Comparison of ENCODE assay signal across 21 cellular contexts in the genomic region with DNA sequence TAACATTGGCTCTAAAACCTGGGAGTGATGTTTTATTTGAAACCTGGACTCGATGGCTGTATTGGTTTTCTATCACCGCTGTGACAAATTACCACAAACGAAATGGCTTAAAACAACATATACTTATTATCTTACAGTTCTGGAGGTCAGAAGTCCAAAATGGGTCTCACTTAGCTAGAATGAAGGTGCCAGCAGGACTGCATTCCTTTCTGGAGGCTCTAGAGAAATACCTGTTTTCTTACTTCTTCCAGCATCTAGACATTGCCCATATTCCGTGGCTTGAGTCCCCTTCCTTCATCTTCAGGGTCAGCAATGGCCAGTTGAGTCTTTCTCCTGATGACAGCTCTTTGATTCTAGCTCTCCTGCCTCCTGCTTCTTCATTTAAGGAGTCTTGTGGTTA. TPM values are rescaled to one million over a fixed set of nuclear protein-coding genes. Genes with fewer than 3 reads are reported as not detected.
"Had no signal": no experiment of that assay in that cellular context is flagged by ENCODE, and none has a peak within 500 bp of the region (broad histone marks: within the 10 kb centered on the region; RNA-seq: fewer than 3 reads in every experiment).

No MANE protein-coding gene starts in this region.

- H3K27me3 ChIP-seq: thyroid gland, vagina had no signal

- DNase-seq: naive B cell; naive thymus-derived CD8-positive, alpha-beta T cell; nephron progenitor cell; pancreas; psoas muscle; right cardiac atrium; right lobe of liver; sigmoid colon; small intestine; stimulated activated CD4-positive, alpha-beta T cell treated with anti-CD3 and anti-CD28 coated beads, Interleukin-15, amount 100 ng/mL, for 24 hours; stimulated activated CD4-positive, alpha-beta T cell treated with anti-CD3 and anti-CD28 coated beads, Interleukin-2, amount 100 ng/mL, for 24 hours; stimulated activated CD4-positive, alpha-beta T cell treated with anti-CD3 and anti-CD28 coated beads, Interleukin-2, amount 100 ng/mL, for 48 hours; stimulated activated CD4-positive, alpha-beta T cell treated with anti-CD3 and anti-CD28 coated beads, Interleukin-4, amount 100 ng/mL, for 24 hours; stimulated activated naive B cell treated with anti-CD40 and anti-IgM and Interleukin-4, amounts not matched to agents 10 μg/mL and 1 μg/mL and 100 μg/mL, for 72 hours; stimulated activated naive CD4-positive, alpha-beta T cell treated with Interleukin-2 at 50 U/mL for 16 hours; stomach; thyroid gland had no signal

- H3K9me3 ChIP-seq: pancreas, psoas muscle, right lobe of liver, sigmoid colon, stomach, thoracic aorta, thyroid gland, tibial nerve, vagina had no signal

- H3K4me3 ChIP-seq: pancreas, psoas muscle, right lobe of liver, sigmoid colon, stomach, thoracic aorta, thyroid gland, tibial nerve, vagina had no signal

- ATAC-seq: naive thymus-derived CD8-positive, alpha-beta T cell; pancreas; psoas muscle; right cardiac atrium; right lobe of liver; stimulated activated effector memory CD8-positive, alpha-beta T cell treated with anti-CD3 and anti-CD28 coated beads, Interleukin-12 subunit alpha, Interleukin-12 subunit beta, amount 100 ng/mL, for 72 hours; stimulated activated naive B cell treated with anti-CD40 and anti-IgM and Interleukin-4, amounts not matched to agents 10 μg/mL and 1 μg/mL and 100 μg/mL, for 72 hours had no signal

- H3K36me3 ChIP-seq: pancreas, right lobe of liver, sigmoid colon, stomach, thoracic aorta, thyroid gland, tibial nerve, vagina had no signal

- H3K27ac ChIP-seq: pancreas, psoas muscle, right lobe of liver, sigmoid colon, stomach, thoracic aorta, thyroid gland, tibial nerve, vagina had no signal

- H3K4me1 ChIP-seq: pancreas, psoas muscle, right lobe of liver, sigmoid colon, stomach, thyroid gland, tibial nerve, vagina had no signal

RNA-seq across cellular contexts. Expression of gene STEAP1B, which starts 44.3 kb away (rescaled TPM):
- total RNA-seq: naive thymus-derived CD8-positive, alpha-beta T cell; pancreas had no signal
- polyA plus RNA-seq: pancreas had no signal
